1 cellular context compared by ENCODE assay signal in the genomic region with DNA sequence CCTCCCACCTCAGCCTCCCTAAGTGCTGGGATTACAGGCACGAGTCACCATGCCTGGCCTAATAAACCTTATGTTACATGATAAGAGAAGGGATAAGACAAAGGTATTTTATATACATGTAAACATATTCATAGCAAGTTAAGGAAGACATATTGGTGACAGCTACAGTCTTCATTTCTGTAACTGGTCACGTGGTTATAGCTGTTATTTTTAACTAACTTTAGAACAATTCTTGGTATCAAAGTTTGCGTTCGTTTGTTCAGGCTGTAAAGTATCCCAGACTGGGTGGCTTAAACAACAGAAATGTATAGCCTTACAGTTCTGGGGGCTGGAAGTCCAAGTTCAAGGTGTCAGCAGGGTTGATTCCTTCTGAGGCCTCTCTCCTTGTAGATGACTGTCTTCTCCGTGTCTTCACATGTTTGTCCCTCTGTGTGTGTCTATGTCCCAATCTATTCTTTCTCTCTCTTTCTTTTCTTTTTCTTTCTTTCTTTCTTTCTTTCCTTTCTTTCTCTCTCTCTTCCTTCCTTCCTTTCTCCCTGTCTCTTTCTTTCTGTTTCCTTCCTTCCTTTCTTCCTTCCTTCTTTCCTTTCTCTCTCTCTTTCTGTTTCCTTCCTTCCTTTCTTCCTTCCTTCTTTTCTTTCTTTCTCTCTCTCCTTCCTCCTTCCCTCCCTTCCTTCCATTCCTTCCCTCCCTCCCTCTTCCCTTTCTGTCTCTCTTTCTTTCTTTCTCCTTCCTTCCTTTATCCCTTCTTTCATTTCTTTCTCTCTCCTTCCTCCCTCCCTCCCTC.
A peak's percentile ranks its signal among the peaks of the same experiment; 100 is the strongest.
TF ChIP-seq lines count a peak whose summit lies in the region.

No MANE protein-coding gene starts in this region.

TF ChIP-seq in HepG2, 621 proteins besides CTCF, POLR2A, EP300 and RAD21:
- peak; percentile 13; the same call in 1 of the 2 replicates for TF ChIP-seq RAD51 (IDR thresholded peaks at IDR 0.05; ENCODE audit: borderline replicate concordance)
- no peak for TF ChIP-seq ZNF737 (CRISPR knock-in tag; IDR thresholded peaks at IDR 0.05; ENCODE audit: borderline replicate concordance)
- TF ChIP-seq CBFB (CRISPR knock-in tag; IDR thresholded peaks at IDR 0.05): no peak
